ENCODE assay signal across 1 cellular context in the genomic region with DNA sequence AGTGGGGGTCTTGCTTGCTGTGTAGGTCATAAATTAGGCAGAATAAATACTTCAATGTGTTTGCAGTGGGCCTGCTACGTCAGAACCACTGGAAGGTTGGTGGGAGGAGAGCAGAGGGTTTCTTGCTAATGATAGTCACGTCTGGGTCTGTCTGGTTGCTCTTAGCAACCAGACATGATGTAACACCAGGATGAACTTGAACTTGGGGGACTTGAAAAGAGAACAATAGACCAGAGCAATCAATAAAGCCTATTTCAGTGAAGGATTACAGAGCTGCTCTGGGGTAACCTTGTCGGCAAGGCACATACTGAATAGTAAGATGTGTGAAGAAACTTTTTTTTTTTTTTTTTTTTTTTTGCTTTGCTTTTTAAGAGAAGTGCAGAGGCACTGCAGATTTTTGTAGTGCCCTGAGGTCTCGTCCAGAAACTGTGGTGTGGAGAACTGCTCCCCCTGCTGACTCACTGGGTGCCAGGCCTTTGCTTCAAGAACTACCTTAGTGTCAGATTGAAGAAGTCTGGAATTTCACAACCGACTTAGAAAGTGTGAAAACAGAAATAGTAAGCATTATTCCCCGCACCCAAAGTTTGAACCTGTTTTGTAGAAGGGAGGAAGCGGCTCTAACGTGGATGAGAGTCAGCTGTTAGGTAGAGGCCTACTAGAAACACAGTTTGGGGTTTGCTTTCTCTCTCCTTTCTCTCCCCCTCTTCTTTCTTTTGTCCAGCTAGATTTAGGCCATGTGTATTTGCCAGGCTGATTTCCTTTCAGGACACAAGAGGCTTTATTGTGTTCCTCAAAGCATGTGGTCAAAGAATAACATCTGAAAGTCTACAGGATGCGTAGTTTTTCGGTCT.
TF ChIP-seq lines count a peak whose summit lies in the region.

No MANE protein-coding gene starts in this region.

TF ChIP-seq in K562, 482 proteins besides CTCF, POLR2A, EP300 and RAD21 (continued from another document and continues in another):
- TF ChIP-seq FOXP1 (CRISPR knock-in tag; IDR thresholded peaks at IDR 0.05) (no peak), FOXA3 (CRISPR knock-in tag; conservative IDR thresholded peaks at IDR 0.05 in 1 of 2, IDR thresholded peaks at IDR 0.05 in 1 of 2) (no peak), SMAD4 (CRISPR knock-in tag; conservative IDR thresholded peaks at IDR 0.05) (peak; percentile 99), ZNF584 (CRISPR knock-in tag; IDR thresholded peaks at IDR 0.05; ENCODE audit: low read depth) (no peak), ESRRB (CRISPR knock-in tag; IDR thresholded peaks at IDR 0.05; ENCODE audit: borderline replicate concordance) (no peak), ZNF830 (CRISPR knock-in tag; IDR thresholded peaks at IDR 0.05) (no peak), DPF2 (IDR thresholded peaks at IDR 0.05) (peak; percentile 67), MEF2A (IDR thresholded peaks at IDR 0.05; ENCODE audit: control insufficient read depth, low read depth, low read length) (no peak), POLR2AphosphoS2 (IDR thresholded peaks at IDR 0.05; ENCODE audit: low read length) (no peak), BRD4 (IDR thresholded peaks at IDR 0.05) (no peak), KAT8 (IDR thresholded peaks at IDR 0.05; ENCODE audit: low read depth) (no peak), KAT7 (CRISPR knock-in tag; IDR thresholded peaks at IDR 0.05; ENCODE audit: borderline replicate concordance) (no peak), HEY1 (CRISPR knock-in tag; IDR thresholded peaks at IDR 0.05; ENCODE audit: borderline replicate concordance) (no peak), CHD1 (IDR thresholded peaks at IDR 0.05; ENCODE audit: low read length) (no peak), ADNP (tag; IDR thresholded peaks at IDR 0.05) (no peak), BCOR (IDR thresholded peaks at IDR 0.05) (no peak; the same call in 1 of the 2 replicates), PCBP1 (IDR thresholded peaks at IDR 0.05; ENCODE audit: low read depth, low read length, poor library complexity, severe bottlenecking) (no peak), XRCC3 (IDR thresholded peaks at IDR 0.05) (no peak), SPI1 (IDR thresholded peaks at IDR 0.05; ENCODE audit: borderline replicate concordance, low read depth, low read length) (no peak)
- TF ChIP-seq, protein P1, sequence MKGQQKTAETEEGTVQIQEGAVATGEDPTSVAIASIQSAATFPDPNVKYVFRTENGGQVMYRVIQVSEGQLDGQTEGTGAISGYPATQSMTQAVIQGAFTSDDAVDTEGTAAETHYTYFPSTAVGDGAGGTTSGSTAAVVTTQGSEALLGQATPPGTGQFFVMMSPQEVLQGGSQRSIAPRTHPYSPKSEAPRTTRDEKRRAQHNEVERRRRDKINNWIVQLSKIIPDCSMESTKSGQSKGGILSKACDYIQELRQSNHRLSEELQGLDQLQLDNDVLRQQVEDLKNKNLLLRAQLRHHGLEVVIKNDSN (CRISPR knock-in tag; IDR thresholded peaks at IDR 0.05): no peak
- TF ChIP-seq, protein P2, sequence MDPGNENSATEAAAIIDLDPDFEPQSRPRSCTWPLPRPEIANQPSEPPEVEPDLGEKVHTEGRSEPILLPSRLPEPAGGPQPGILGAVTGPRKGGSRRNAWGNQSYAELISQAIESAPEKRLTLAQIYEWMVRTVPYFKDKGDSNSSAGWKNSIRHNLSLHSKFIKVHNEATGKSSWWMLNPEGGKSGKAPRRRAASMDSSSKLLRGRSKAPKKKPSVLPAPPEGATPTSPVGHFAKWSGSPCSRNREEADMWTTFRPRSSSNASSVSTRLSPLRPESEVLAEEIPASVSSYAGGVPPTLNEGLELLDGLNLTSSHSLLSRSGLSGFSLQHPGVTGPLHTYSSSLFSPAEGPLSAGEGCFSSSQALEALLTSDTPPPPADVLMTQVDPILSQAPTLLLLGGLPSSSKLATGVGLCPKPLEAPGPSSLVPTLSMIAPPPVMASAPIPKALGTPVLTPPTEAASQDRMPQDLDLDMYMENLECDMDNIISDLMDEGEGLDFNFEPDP (CRISPR knock-in tag; IDR thresholded peaks at IDR 0.05): no peak
- TF ChIP-seq, protein P3, sequence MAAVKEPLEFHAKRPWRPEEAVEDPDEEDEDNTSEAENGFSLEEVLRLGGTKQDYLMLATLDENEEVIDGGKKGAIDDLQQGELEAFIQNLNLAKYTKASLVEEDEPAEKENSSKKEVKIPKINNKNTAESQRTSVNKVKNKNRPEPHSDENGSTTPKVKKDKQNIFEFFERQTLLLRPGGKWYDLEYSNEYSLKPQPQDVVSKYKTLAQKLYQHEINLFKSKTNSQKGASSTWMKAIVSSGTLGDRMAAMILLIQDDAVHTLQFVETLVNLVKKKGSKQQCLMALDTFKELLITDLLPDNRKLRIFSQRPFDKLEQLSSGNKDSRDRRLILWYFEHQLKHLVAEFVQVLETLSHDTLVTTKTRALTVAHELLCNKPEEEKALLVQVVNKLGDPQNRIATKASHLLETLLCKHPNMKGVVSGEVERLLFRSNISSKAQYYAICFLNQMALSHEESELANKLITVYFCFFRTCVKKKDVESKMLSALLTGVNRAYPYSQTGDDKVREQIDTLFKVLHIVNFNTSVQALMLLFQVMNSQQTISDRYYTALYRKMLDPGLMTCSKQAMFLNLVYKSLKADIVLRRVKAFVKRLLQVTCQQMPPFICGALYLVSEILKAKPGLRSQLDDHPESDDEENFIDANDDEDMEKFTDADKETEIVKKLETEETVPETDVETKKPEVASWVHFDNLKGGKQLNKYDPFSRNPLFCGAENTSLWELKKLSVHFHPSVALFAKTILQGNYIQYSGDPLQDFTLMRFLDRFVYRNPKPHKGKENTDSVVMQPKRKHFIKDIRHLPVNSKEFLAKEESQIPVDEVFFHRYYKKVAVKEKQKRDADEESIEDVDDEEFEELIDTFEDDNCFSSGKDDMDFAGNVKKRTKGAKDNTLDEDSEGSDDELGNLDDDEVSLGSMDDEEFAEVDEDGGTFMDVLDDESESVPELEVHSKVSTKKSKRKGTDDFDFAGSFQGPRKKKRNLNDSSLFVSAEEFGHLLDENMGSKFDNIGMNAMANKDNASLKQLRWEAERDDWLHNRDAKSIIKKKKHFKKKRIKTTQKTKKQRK (IDR thresholded peaks at IDR 0.05; ENCODE audit: borderline replicate concordance, low read depth, low read length): no peak
- TF ChIP-seq, protein P4, sequence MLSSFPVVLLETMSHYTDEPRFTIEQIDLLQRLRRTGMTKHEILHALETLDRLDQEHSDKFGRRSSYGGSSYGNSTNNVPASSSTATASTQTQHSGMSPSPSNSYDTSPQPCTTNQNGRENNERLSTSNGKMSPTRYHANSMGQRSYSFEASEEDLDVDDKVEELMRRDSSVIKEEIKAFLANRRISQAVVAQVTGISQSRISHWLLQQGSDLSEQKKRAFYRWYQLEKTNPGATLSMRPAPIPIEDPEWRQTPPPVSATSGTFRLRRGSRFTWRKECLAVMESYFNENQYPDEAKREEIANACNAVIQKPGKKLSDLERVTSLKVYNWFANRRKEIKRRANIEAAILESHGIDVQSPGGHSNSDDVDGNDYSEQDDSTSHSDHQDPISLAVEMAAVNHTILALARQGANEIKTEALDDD (IDR thresholded peaks at IDR 0.05): no peak; the same call in 1 of the 2 replicates
- TF ChIP-seq, protein P5, sequence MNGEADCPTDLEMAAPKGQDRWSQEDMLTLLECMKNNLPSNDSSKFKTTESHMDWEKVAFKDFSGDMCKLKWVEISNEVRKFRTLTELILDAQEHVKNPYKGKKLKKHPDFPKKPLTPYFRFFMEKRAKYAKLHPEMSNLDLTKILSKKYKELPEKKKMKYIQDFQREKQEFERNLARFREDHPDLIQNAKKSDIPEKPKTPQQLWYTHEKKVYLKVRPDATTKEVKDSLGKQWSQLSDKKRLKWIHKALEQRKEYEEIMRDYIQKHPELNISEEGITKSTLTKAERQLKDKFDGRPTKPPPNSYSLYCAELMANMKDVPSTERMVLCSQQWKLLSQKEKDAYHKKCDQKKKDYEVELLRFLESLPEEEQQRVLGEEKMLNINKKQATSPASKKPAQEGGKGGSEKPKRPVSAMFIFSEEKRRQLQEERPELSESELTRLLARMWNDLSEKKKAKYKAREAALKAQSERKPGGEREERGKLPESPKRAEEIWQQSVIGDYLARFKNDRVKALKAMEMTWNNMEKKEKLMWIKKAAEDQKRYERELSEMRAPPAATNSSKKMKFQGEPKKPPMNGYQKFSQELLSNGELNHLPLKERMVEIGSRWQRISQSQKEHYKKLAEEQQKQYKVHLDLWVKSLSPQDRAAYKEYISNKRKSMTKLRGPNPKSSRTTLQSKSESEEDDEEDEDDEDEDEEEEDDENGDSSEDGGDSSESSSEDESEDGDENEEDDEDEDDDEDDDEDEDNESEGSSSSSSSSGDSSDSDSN (IDR thresholded peaks at IDR 0.05; ENCODE audit: borderline replicate concordance in 1 of 2, low read depth in 2 of 2, low read length in 2 of 2): no peak
- TF ChIP-seq, protein P6, sequence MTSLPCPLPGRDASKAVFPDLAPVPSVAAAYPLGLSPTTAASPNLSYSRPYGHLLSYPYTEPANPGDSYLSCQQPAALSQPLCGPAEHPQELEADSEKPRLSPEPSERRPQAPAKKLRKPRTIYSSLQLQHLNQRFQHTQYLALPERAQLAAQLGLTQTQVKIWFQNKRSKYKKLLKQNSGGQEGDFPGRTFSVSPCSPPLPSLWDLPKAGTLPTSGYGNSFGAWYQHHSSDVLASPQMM (CRISPR knock-in tag; IDR thresholded peaks at IDR 0.05): no peak
- TF ChIP-seq, protein P7, sequence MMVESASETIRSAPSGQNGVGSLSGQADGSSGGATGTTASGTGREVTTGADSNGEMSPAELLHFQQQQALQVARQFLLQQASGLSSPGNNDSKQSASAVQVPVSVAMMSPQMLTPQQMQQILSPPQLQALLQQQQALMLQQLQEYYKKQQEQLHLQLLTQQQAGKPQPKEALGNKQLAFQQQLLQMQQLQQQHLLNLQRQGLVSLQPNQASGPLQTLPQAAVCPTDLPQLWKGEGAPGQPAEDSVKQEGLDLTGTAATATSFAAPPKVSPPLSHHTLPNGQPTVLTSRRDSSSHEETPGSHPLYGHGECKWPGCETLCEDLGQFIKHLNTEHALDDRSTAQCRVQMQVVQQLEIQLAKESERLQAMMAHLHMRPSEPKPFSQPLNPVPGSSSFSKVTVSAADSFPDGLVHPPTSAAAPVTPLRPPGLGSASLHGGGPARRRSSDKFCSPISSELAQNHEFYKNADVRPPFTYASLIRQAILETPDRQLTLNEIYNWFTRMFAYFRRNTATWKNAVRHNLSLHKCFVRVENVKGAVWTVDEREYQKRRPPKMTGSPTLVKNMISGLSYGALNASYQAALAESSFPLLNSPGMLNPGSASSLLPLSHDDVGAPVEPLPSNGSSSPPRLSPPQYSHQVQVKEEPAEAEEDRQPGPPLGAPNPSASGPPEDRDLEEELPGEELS (CRISPR knock-in tag; IDR thresholded peaks at IDR 0.05; ENCODE audit: borderline replicate concordance): no peak
- TF ChIP-seq, protein P8, sequence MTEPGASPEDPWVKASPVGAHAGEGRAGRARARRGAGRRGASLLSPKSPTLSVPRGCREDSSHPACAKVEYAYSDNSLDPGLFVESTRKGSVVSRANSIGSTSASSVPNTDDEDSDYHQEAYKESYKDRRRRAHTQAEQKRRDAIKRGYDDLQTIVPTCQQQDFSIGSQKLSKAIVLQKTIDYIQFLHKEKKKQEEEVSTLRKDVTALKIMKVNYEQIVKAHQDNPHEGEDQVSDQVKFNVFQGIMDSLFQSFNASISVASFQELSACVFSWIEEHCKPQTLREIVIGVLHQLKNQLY (CRISPR knock-in tag; conservative IDR thresholded peaks at IDR 0.05): no peak
- TF ChIP-seq, protein P9, sequence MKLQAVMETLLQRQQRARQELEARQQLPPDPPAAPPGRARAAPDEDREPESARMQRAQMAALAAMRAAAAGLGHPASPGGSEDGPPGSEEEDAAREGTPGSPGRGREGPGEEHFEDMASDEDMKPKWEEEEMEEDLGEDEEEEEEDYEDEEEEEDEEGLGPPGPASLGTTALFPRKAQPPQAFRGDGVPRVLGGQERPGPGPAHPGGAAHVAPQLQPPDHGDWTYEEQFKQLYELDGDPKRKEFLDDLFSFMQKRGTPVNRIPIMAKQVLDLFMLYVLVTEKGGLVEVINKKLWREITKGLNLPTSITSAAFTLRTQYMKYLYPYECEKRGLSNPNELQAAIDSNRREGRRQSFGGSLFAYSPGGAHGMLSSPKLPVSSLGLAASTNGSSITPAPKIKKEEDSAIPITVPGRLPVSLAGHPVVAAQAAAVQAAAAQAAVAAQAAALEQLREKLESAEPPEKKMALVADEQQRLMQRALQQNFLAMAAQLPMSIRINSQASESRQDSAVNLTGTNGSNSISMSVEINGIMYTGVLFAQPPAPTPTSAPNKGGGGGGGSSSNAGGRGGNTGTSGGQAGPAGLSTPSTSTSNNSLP (IDR thresholded peaks at IDR 0.05; ENCODE audit: borderline replicate concordance, low read depth, low read length): no peak
